In the genomic region with DNA sequence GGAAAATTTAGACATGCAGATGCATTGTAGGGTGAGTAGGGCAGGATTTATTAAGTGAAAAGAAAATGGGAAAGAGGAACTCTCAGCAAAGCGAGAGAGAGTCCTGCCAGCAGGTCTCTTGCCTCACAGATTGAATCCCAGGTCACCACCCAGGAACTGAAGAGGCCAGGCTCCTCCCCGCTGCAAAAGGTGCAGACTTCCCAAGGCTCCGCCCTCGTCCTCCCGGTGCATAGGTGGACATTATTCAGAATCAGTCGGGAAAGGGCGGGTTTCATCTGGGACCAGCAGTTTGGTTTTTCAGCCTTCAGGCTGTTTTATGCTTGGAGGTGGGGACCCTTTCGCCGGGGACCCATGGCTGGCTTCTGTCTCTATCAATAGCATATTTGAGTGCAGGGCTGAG, we compare ENCODE assay signal across 29 cellular contexts. TPM values are rescaled to one million over a fixed set of nuclear protein-coding genes. Genes with fewer than 3 reads are reported as not detected.
DNase-seq lines count a peak whose midpoint lies in the region; ATAC-seq, FAIRE-seq and TF ChIP-seq lines count a peak whose summit lies in the region.
"Had no signal": no experiment of that assay in that cellular context is flagged by ENCODE, and none has a peak within 500 bp of the region (broad histone marks: within the 10 kb centered on the region; RNA-seq: fewer than 3 reads in every experiment).

No MANE protein-coding gene starts in this region.

- no TSS peak for BruUV-seq in Calu3 (replicated peaks; lab: Mats Ljungman, UMichigan)

- H3K79me2 ChIP-seq in H9 (ENCODE audit: insufficient read depth, low read length), result no peaks in the 10 kb centered on the region
- H3K79me2 ChIP-seq in H1 (ENCODE audit: control insufficient read depth in 1 of 2, insufficient read depth in 2 of 2, low read length in 2 of 2), result no peaks in the 10 kb centered on the region

- H3K4me3 Mint-ChIP-seq in Calu3 (ENCODE audit: low read depth, unreplicated experiment) (peak overlapping the region; percentile 24), H9 (no peak overlapping the region)
- no peak overlapping the region for H3K4me3 Mint-ChIP-seq in activated T-helper 1 cell treated with anti-CD3 and anti-CD28 coated beads, Interleukin-12 subunit alpha, Interleukin-12 subunit beta, Interleukin-2, Interleukin-4 antibody, amounts not matched to agents 30 ng/mL and 10 ng/mL and 1 ng/mL, durations not matched to agents 14 hours and 24 hours and 36 hours
- H3K4me3 Mint-ChIP-seq: CD4-positive, alpha-beta T cell; IgD-negative memory B cell had no signal

- H3K27me3 ChIP-seq in H9 (ENCODE audit: insufficient read depth, low read length), result no peaks in the 10 kb centered on the region
- H3K27me3 ChIP-seq in H1 (replicated peaks in 1 of 4; ENCODE audit: control insufficient read depth in 3 of 4, extremely low read depth in 1 of 4, insufficient read depth in 3 of 4, low read length in 3 of 4), result no peaks in the 10 kb centered on the region
- no peaks in the 10 kb centered on the region for H3K27me3 ChIP-seq in neuronal stem cell (ENCODE audit: control insufficient read depth in 3 of 3, insufficient read depth in 3 of 3, low read depth in 1 of 3, low read length in 3 of 3)
- H3K27me3 ChIP-seq in Peyer's patch, result no peaks in the 10 kb centered on the region
- H3K27me3 ChIP-seq: BLaER1, SJSA1 had no signal

- TF ChIP-seq POLR2A in H1 (IDR thresholded peaks at IDR 0.05; ENCODE audit: control extremely low read depth in 1 of 2, low read depth in 2 of 2, low read length in 2 of 2) (no peak), Peyer's patch (IDR thresholded peaks at IDR 0.05) (no peak)

- CTCF ChIA-PET in Calu3 (lab: Charles Lee) (no interaction called here), H1 (lab: Charles Lee; ENCODE audit: partially characterized antibody) (no interaction called here)

- H3K27ac Mint-ChIP-seq in Calu3 (ENCODE audit: unreplicated experiment) (no peak overlapping the region), H9 (no peak overlapping the region)
- H3K27ac Mint-ChIP-seq in activated T-helper 1 cell treated with anti-CD3 and anti-CD28 coated beads, Interleukin-12 subunit alpha, Interleukin-12 subunit beta, Interleukin-2, Interleukin-4 antibody, amounts not matched to agents 30 ng/mL and 10 ng/mL and 1 ng/mL, durations not matched to agents 14 hours and 24 hours and 36 hours, result no peak overlapping the region
- H3K27ac Mint-ChIP-seq: CD4-positive, alpha-beta T cell; IgD-negative memory B cell had no signal

- H4K5ac ChIP-seq in H9 (ENCODE audit: insufficient read length, low read depth, low read length) (no peak overlapping the region), H1 (ENCODE audit: insufficient read length, low read depth, low read length) (no peak overlapping the region)

- ATAC-seq in HG02852 (IDR thresholded peaks at IDR 0.05; ENCODE audit: unreplicated experiment), result no peak

- no peak for FAIRE-seq in H1 (lab: Jason Lieb, UNC)
- FAIRE-seq: A204.1, GM12891, GM19239 had no signal

- H3K27ac ChIP-seq in H9 (ENCODE audit: insufficient read length, low read depth, low read length) (no peak overlapping the region), H1 (ENCODE audit: low read depth, low read length) (no peak overlapping the region), neuronal stem cell (replicated peaks; ENCODE audit: low read length) (no peak overlapping the region), Peyer's patch (no peak overlapping the region)
- H3K27ac ChIP-seq: BLaER1, KMS-11, PC-9, SJSA1 had no signal

- H3K4me3 ChIP-seq in H1 (ENCODE audit: extremely low read depth in 1 of 4, insufficient read depth in 2 of 4, low read depth in 3 of 4, low read length in 4 of 4) (no peak overlapping the region), neuronal stem cell (ENCODE audit: low read length in 2 of 2) (no peak overlapping the region), Peyer's patch (no peak overlapping the region)
- H3K4me3 ChIP-seq: BLaER1, PC-9, SJSA1 had no signal

- no peak overlapping the region for H4K91ac ChIP-seq in H9 (ENCODE audit: insufficient read length, low read depth, low read length)
- no peak overlapping the region for H4K91ac ChIP-seq in H1 (replicated peaks; ENCODE audit: insufficient read length, low read length)
- no peak overlapping the region for H4K91ac ChIP-seq in neuronal stem cell (ENCODE audit: low read depth, low read length, poor library complexity)

- TF ChIP-seq EP300 in H1 (IDR thresholded peaks at IDR 0.05; ENCODE audit: borderline replicate concordance in 1 of 2, low read depth in 2 of 2, low read length in 2 of 2), result no peak

- H4K8ac ChIP-seq in H9 (replicated peaks; ENCODE audit: insufficient read length, low read depth, low read length) (no peak overlapping the region), H1 (ENCODE audit: extremely low read depth, insufficient read depth, low read length) (no peak overlapping the region), neuronal stem cell (ENCODE audit: low read depth, low read length) (no peak overlapping the region)

- H2BK20ac ChIP-seq in H9 (ENCODE audit: low read depth, low read length, poor library complexity, severe bottlenecking) (no peak overlapping the region), H1 (ENCODE audit: low read length) (no peak overlapping the region)

- no peak overlapping the region for H3K18ac ChIP-seq in H9 (ENCODE audit: insufficient read length, low read depth, low read length)
- no peak overlapping the region for H3K18ac ChIP-seq in H1 (ENCODE audit: extremely low read depth, low read length)
- peak overlapping the region; percentile 40 for H3K18ac ChIP-seq in neuronal stem cell (ENCODE audit: low read length)

- H2BK12ac ChIP-seq in H9 (ENCODE audit: insufficient read length, low read depth, low read length) (no peak overlapping the region), H1 (ENCODE audit: low read depth, low read length) (no peak overlapping the region), neuronal stem cell (ENCODE audit: low read length) (no peak overlapping the region)

- no peak for TF ChIP-seq RAD21 in H1 (IDR thresholded peaks at IDR 0.05 in 1 of 2, conservative IDR thresholded peaks at IDR 0.05 in 1 of 2; ENCODE audit: low read depth in 2 of 2, low read length in 2 of 2)

- H2AFZ ChIP-seq in H9 (ENCODE audit: low read length) (no peak overlapping the region), H1 (ENCODE audit: low read length) (no peak overlapping the region), neuronal stem cell (ENCODE audit: low read length) (no peak overlapping the region)
- H2AFZ ChIP-seq: PC-9 had no signal

- no peaks in the 10 kb centered on the region for H3K9me3 ChIP-seq in H9 (ENCODE audit: control insufficient read depth, low read depth, low read length)
- H3K9me3 ChIP-seq in H1 (ENCODE audit: insufficient read depth in 2 of 2, low read depth in 1 of 2, low read length in 1 of 2), result no peaks in the 10 kb centered on the region
- no peaks in the 10 kb centered on the region for H3K9me3 ChIP-seq in neuronal stem cell (replicated peaks in 1 of 2; ENCODE audit: control insufficient read depth in 2 of 2, insufficient read depth in 1 of 2, low read depth in 1 of 2, low read length in 2 of 2)
- H3K9me3 ChIP-seq in Peyer's patch, result no peaks in the 10 kb centered on the region
- H3K9me3 ChIP-seq: BLaER1, SJSA1 had no signal

- no CpG with 5 or more reads among the region's 9 CpGs for WGBS in H9 (ENCODE audit: extremely low coverage, insufficient read length, low lambda C conversion rate)
- WGBS in H1 (ENCODE audit: extremely low coverage in 1 of 2, insufficient coverage in 1 of 2, insufficient read length in 1 of 2, insufficient replicate concordance in 2 of 2, low coverage in 1 of 2, low lambda C conversion rate in 2 of 2, missing lambda C conversion rate in 1 of 2), 2 experiments, result 68% methylated on average over 9 of the region's 9 CpGs; no CpG with 5 or more reads in 1 of the 2 experiments
- WGBS in neuronal stem cell (ENCODE audit: extremely low coverage in 2 of 2, insufficient read length in 2 of 2, insufficient replicate concordance in 1 of 2), 2 donors, result no CpG with 5 or more reads among the region's 9 CpGs

- H2BK5ac ChIP-seq in H9 (ENCODE audit: insufficient read length, low read length) (no peak overlapping the region), H1 (ENCODE audit: low read depth, low read length) (no peak overlapping the region), neuronal stem cell (ENCODE audit: low read length) (no peak overlapping the region)

- TF ChIP-seq CTCF in Calu3 (IDR thresholded peaks at IDR 0.05; ENCODE audit: unreplicated experiment), result no peak
- no peak for TF ChIP-seq CTCF in H9 (conservative IDR thresholded peaks at IDR 0.05)
- TF ChIP-seq CTCF in H1 (IDR thresholded peaks at IDR 0.05; ENCODE audit: control extremely low read depth in 1 of 3, insufficient read depth in 1 of 3, low read depth in 1 of 3, low read length in 3 of 3), result no peak
- TF ChIP-seq CTCF in Peyer's patch (IDR thresholded peaks at IDR 0.05), result no peak

- H3K14ac ChIP-seq in H9 (ENCODE audit: insufficient read depth, low read length) (no peak overlapping the region), H1 (ENCODE audit: insufficient read length) (no peak overlapping the region), neuronal stem cell (ENCODE audit: low read length) (no peak overlapping the region)

- H3K23ac ChIP-seq in H9 (ENCODE audit: insufficient read length, low read depth, low read length), result no peak overlapping the region
- no peak overlapping the region for H3K23ac ChIP-seq in H1 (ENCODE audit: insufficient read length)
- H3K23ac ChIP-seq in neuronal stem cell (ENCODE audit: low read depth, low read length, poor library complexity), result no peak overlapping the region

- H3K4me1 Mint-ChIP-seq in Calu3 (ENCODE audit: low read depth, unreplicated experiment), result no peaks in the 10 kb centered on the region
- H3K4me1 Mint-ChIP-seq in H9, result peaks cover 16 to 31% of the 10 kb centered on the region in 2 experiments
- no peaks in the 10 kb centered on the region for H3K4me1 Mint-ChIP-seq in activated T-helper 1 cell treated with anti-CD3 and anti-CD28 coated beads, Interleukin-12 subunit alpha, Interleukin-12 subunit beta, Interleukin-2, Interleukin-4 antibody, amounts not matched to agents 30 ng/mL and 10 ng/mL and 1 ng/mL, durations not matched to agents 14 hours and 24 hours and 36 hours (ENCODE audit: low read depth)
- H3K4me1 Mint-ChIP-seq: IgD-negative memory B cell had no signal

- DNase-seq in Calu3 (peak; percentile 21), H9 (peak; percentile 50), H1 (ENCODE audit: low read depth in 1 of 2, low spot score in 2 of 2) (peak; percentile 13 to 49), neuronal stem cell (ENCODE audit: low spot score) (no peak), Peyer's patch (no peak)
- no peak for DNase-seq in activated T-helper 1 cell treated with anti-CD3 and anti-CD28 coated beads, Interleukin-12 subunit alpha, Interleukin-12 subunit beta, Interleukin-2, Interleukin-4 antibody, amounts not matched to agents 30 ng/mL and 10 ng/mL and 1 ng/mL, durations not matched to agents 14 hours and 24 hours and 36 hours (ENCODE audit: low spot score)
- DNase-seq: CD4-positive, alpha-beta T cell; DMS79 treated with DMSO at 0.1 percent for 48 hours; GF-D8; HCEC 1CT; MM.1S; NCI-H1048; NCI-H1417; NCI-H187; NCI-H2081 treated with DMSO at 0.1 percent for 48 hours; NCI-H2171 treated with DMSO at 0.1 percent for 48 hours; NCI-H524; PC-9; Right ventricle myocardium superior; RPMI8226; T-helper 1 cell had no signal

- intact Hi-C loops in Calu3 (cut with micrococcal nuclease; ENCODE audit: unreplicated experiment), result no loop called here
- intact Hi-C loops in activated T-helper 1 cell treated with anti-CD3 and anti-CD28 coated beads, Interleukin-12 subunit alpha, Interleukin-12 subunit beta, Interleukin-2, Interleukin-4 antibody, amounts not matched to agents 30 ng/mL and 10 ng/mL and 1 ng/mL, durations not matched to agents 14 hours and 24 hours and 36 hours (cut with micrococcal nuclease), result no loop called here

- H2BK15ac ChIP-seq in H9 (ENCODE audit: low read depth, low read length), result no peak overlapping the region
- H2BK15ac ChIP-seq in H1 (ENCODE audit: low read length), result no peak overlapping the region
- no peak overlapping the region for H2BK15ac ChIP-seq in neuronal stem cell (ENCODE audit: low read length)

- H3T11ph ChIP-seq in H9 (ENCODE audit: low read length), result no peak overlapping the region

- H3K27me3 Mint-ChIP-seq in Calu3 (ENCODE audit: unreplicated experiment) (no peaks in the 10 kb centered on the region), H9 (ENCODE audit: low read depth) (no peaks in the 10 kb centered on the region)
- peaks cover 6% of the 10 kb centered on the region for H3K27me3 Mint-ChIP-seq in activated T-helper 1 cell treated with anti-CD3 and anti-CD28 coated beads, Interleukin-12 subunit alpha, Interleukin-12 subunit beta, Interleukin-2, Interleukin-4 antibody, amounts not matched to agents 30 ng/mL and 10 ng/mL and 1 ng/mL, durations not matched to agents 14 hours and 24 hours and 36 hours (ENCODE audit: insufficient read depth)
- H3K27me3 Mint-ChIP-seq: IgD-negative memory B cell had no signal

- H3K23me2 ChIP-seq in H9 (ENCODE audit: insufficient read length, low read depth, low read length, poor library complexity, severe bottlenecking) (no peaks in the 10 kb centered on the region), H1 (ENCODE audit: low read depth, low read length) (no peaks in the 10 kb centered on the region)

- H3K36me3 ChIP-seq in H1 (ENCODE audit: control insufficient read depth in 2 of 4, insufficient read depth in 4 of 4, low read length in 3 of 4), result no peaks in the 10 kb centered on the region
- H3K36me3 ChIP-seq in neuronal stem cell (replicated peaks in 1 of 2; ENCODE audit: control insufficient read depth in 2 of 2, insufficient read depth in 2 of 2, low read length in 2 of 2), result no peaks in the 10 kb centered on the region
- H3K36me3 ChIP-seq in Peyer's patch, result no peaks in the 10 kb centered on the region
- H3K36me3 ChIP-seq: BLaER1, SJSA1 had no signal

- H3K4me1 ChIP-seq in H9 (ENCODE audit: insufficient read depth, low read length) (peaks cover 3% of the 10 kb centered on the region; the same call in 1 of the 2 replicates), H1 (replicated peaks in 1 of 4; ENCODE audit: control insufficient read depth in 3 of 4, insufficient read depth in 4 of 4, low read length in 3 of 4) (peaks cover 0 to 8% (median 1%) of the 10 kb centered on the region in 4 experiments; a peak in 2 of 7 replicates), neuronal stem cell (ENCODE audit: control insufficient read depth in 2 of 2, insufficient read depth in 1 of 2, low read depth in 1 of 2, low read length in 2 of 2) (no peaks in the 10 kb centered on the region), Peyer's patch (no peaks in the 10 kb centered on the region)
- H3K4me1 ChIP-seq: BLaER1, SJSA1 had no signal

- no peak overlapping the region for H3K4ac ChIP-seq in H9 (ENCODE audit: low read depth, low read length)
- H3K4ac ChIP-seq in H1 (replicated peaks; ENCODE audit: insufficient read length, low read depth, low read length), result no peak overlapping the region
- no peak overlapping the region for H3K4ac ChIP-seq in neuronal stem cell (ENCODE audit: low read length)

- H3K56ac ChIP-seq in H9 (ENCODE audit: insufficient read length, low read depth, low read length), result no peak overlapping the region
- H3K56ac ChIP-seq in H1 (replicated peaks; ENCODE audit: insufficient read length, low read depth, low read length), result no peak overlapping the region

- no peaks in the 10 kb centered on the region for H3K9me3 Mint-ChIP-seq in Calu3 (ENCODE audit: low read depth, unreplicated experiment)
- H3K9me3 Mint-ChIP-seq in H9, result peaks cover 5 to 7% of the 10 kb centered on the region in 2 experiments
- peaks cover 2% of the 10 kb centered on the region for H3K9me3 Mint-ChIP-seq in activated T-helper 1 cell treated with anti-CD3 and anti-CD28 coated beads, Interleukin-12 subunit alpha, Interleukin-12 subunit beta, Interleukin-2, Interleukin-4 antibody, amounts not matched to agents 30 ng/mL and 10 ng/mL and 1 ng/mL, durations not matched to agents 14 hours and 24 hours and 36 hours
- H3K9me3 Mint-ChIP-seq: CD4-positive, alpha-beta T cell had no signal

- H3K4me2 ChIP-seq in H9 (ENCODE audit: insufficient read depth, insufficient read length, low read length) (no peak overlapping the region), H1 (ENCODE audit: insufficient read depth in 1 of 2, low read depth in 2 of 2, low read length in 2 of 2) (no peak overlapping the region), neuronal stem cell (ENCODE audit: insufficient read depth, low read length, poor library complexity, severe bottlenecking) (no peak overlapping the region)
- H3K4me2 ChIP-seq: BLaER1, KMS-11, PC-9 had no signal

- H2AK5ac ChIP-seq in H9 (ENCODE audit: insufficient read length, low read length) (no peak overlapping the region), H1 (ENCODE audit: low read depth, low read length) (no peak overlapping the region), neuronal stem cell (ENCODE audit: low read depth, low read length) (no peak overlapping the region)

- H3K36me3 Mint-ChIP-seq in Calu3 (ENCODE audit: insufficient read depth, unreplicated experiment) (no peaks in the 10 kb centered on the region), H9 (ENCODE audit: insufficient read depth in 1 of 3, low read depth in 3 of 3) (peaks cover 2 to 7% (median 3%) of the 10 kb centered on the region in 3 experiments; a peak in 5 of 7 replicates)
- no peaks in the 10 kb centered on the region for H3K36me3 Mint-ChIP-seq in activated T-helper 1 cell treated with anti-CD3 and anti-CD28 coated beads, Interleukin-12 subunit alpha, Interleukin-12 subunit beta, Interleukin-2, Interleukin-4 antibody, amounts not matched to agents 30 ng/mL and 10 ng/mL and 1 ng/mL, durations not matched to agents 14 hours and 24 hours and 36 hours (ENCODE audit: low read depth)

- H4K20me1 ChIP-seq in H9 (ENCODE audit: control insufficient read depth, insufficient read depth, insufficient read length), result no peaks in the 10 kb centered on the region
- H4K20me1 ChIP-seq in H1 (replicated peaks in 1 of 2; ENCODE audit: control insufficient read depth in 1 of 2, insufficient read depth in 2 of 2, low read length in 2 of 2), result no peaks in the 10 kb centered on the region
- H4K20me1 ChIP-seq: BLaER1 had no signal

- H3K79me1 ChIP-seq in H9 (ENCODE audit: insufficient read depth, low read depth, low read length, poor library complexity, severe bottlenecking) (no peaks in the 10 kb centered on the region), H1 (ENCODE audit: low read depth, low read length) (no peaks in the 10 kb centered on the region), neuronal stem cell (ENCODE audit: low read depth, low read length) (no peaks in the 10 kb centered on the region)

- no peak overlapping the region for H2BK120ac ChIP-seq in H9 (ENCODE audit: low read depth, low read length, poor library complexity, severe bottlenecking)
- no peak overlapping the region for H2BK120ac ChIP-seq in H1 (replicated peaks; ENCODE audit: low read depth, low read length)
- no peak overlapping the region for H2BK120ac ChIP-seq in neuronal stem cell (ENCODE audit: low read depth, low read length)

- POLR2A ChIA-PET in H1 (lab: Charles Lee; ENCODE audit: partially characterized antibody), result no interaction called here

- H3K9ac ChIP-seq in H9 (ENCODE audit: extremely low read depth, insufficient read length, low read length) (no peak overlapping the region), H1 (replicated peaks in 1 of 4; ENCODE audit: extremely low read depth in 1 of 4, low read depth in 3 of 4, low read length in 3 of 4) (no peak overlapping the region), neuronal stem cell (ENCODE audit: low read depth, low read length, poor library complexity) (no peak overlapping the region)
- H3K9ac ChIP-seq: BLaER1, KMS-11 had no signal

RNA-seq across cellular contexts. Expression of a gene that starts 41.6 kb away (rescaled TPM):
- total RNA-seq in Calu3 (2022) (534 and 566 TPM in 2 replicates), H9 (2021) (380 and 386 TPM in 2 replicates), Peyer's patch (100 to 1,000 TPM; 209 to 297 (median 240) TPM)
- 544 and 551 TPM in 2 replicates for total RNA-seq in H1 (2021; fragmentation: NEBNext Ultra II Directional; extraction: Animal tissue kit (Norgen Biotek cat#: 25700))
- polyA plus RNA-seq in H1 (2011; rRNA removed), result 365 and 375 TPM in 2 replicates
- polyA plus RNA-seq in H1 (2011; cell fraction: cytosol; rRNA removed), result 520 TPM
- polyA plus RNA-seq in H1 (2011; cell fraction: nucleus; rRNA removed), result 493 TPM
- 377 to 549 TPM (median 468 TPM) in 4 replicates for polyA plus RNA-seq in H1 (2012, experiment 1 of 2)
- polyA plus RNA-seq in H1 (2012, experiment 2 of 2), result 50.8 TPM
- polyA plus RNA-seq in H1 (2013, experiment 1 of 2), result 968 TPM
- polyA plus RNA-seq in H1 (2013, experiment 2 of 2), result 921 TPM
- 595 and 720 TPM in 2 replicates for polyA minus RNA-seq in H1 (2011; rRNA and poly(A)+ RNA removed)
- 232 TPM for polyA minus RNA-seq in H1 (2011; cell fraction: cytosol; rRNA and poly(A)+ RNA removed)
- 416 TPM for polyA minus RNA-seq in H1 (2011; cell fraction: nucleus; rRNA and poly(A)+ RNA removed)
- 211 TPM for polyA plus RNA-seq in neuronal stem cell (2013, experiment 1 of 2)
- polyA plus RNA-seq in neuronal stem cell (2013, experiment 2 of 2), result 208 TPM
- 61.3 and 66.6 TPM in 2 replicates for total RNA-seq in activated T-helper 1 cell treated with anti-CD3 and anti-CD28 coated beads, Interleukin-12 subunit alpha, Interleukin-12 subunit beta, Interleukin-2, Interleukin-4 antibody, amounts not matched to agents 30 ng/mL and 10 ng/mL and 1 ng/mL, durations not matched to agents 14 hours and 24 hours and 36 hours

Comparison
In these comparisons a context has a peak if more than half of its experiments do, and no peak if none do; other contexts are left out.
1. DNase-seq: peak in Calu3 (single experiment), H9 (single experiment) and H1 (2 of 2); none in neuronal stem cell (single experiment), Peyer's patch (0 of 3) and activated T-helper 1 cell treated with anti-CD3 and anti-CD28 coated beads, Interleukin-12 subunit alpha, Interleukin-12 subunit beta, Interleukin-2, Interleukin-4 antibody, amounts not matched to agents 30 ng/mL and 10 ng/mL and 1 ng/mL, durations not matched to agents 14 hours and 24 hours and 36 hours (single experiment).